ENCODE assay signal across 19 cellular contexts in genomic region chr10:108598831-108599230, GRCh38.
DNase-seq lines count a peak whose midpoint lies in the region; ATAC-seq and TF ChIP-seq lines count a peak whose summit lies in the region.
"Had no signal": no experiment of that assay in that cellular context is flagged by ENCODE, and none has a peak within 500 bp of the region (broad histone marks: within the 10 kb centered on the region; RNA-seq: fewer than 3 reads in every experiment).

No MANE protein-coding gene starts in this region.

- no peaks in the 10 kb centered on the region for H3K36me3 Mint-ChIP-seq in IgD-negative memory B cell
- H3K36me3 Mint-ChIP-seq in endodermal cell (ENCODE audit: low read depth), result no peaks in the 10 kb centered on the region
- H3K36me3 Mint-ChIP-seq: activated CD4-positive, alpha-beta memory T cell treated with anti-CD3 and anti-CD28 coated beads for 36 hours; activated naive CD4-positive, alpha-beta T cell treated with anti-CD3 and anti-CD28 coated beads, Interleukin-2, amount 50 U/mL, for 72 hours; brain had no signal

- H3K27ac Mint-ChIP-seq in IgD-negative memory B cell, result peak overlapping the region in 1 of 3 donors; percentile 93
- no peak overlapping the region for H3K27ac Mint-ChIP-seq in endodermal cell
- H3K27ac Mint-ChIP-seq: activated CD4-positive, alpha-beta memory T cell treated with anti-CD3 and anti-CD28 coated beads for 36 hours; activated naive CD4-positive, alpha-beta T cell treated with anti-CD3 and anti-CD28 coated beads, Interleukin-2, amount 50 U/mL, for 72 hours; activated T-cell treated with anti-CD3 and anti-CD28 coated beads, Interleukin-2, amount 50 U/mL, for 24 hours had no signal

- H3K4me3 Mint-ChIP-seq in IgD-negative memory B cell (peak overlapping the region in 3 of 4 donors; percentile 77 to 96 (median 85)), endodermal cell (peak overlapping the region; percentile 21)
- H3K4me3 Mint-ChIP-seq: activated CD4-positive, alpha-beta memory T cell treated with anti-CD3 and anti-CD28 coated beads for 36 hours; activated T-cell treated with anti-CD3 and anti-CD28 coated beads, Interleukin-2, amount 50 U/mL, for 24 hours; brain had no signal

- no peaks in the 10 kb centered on the region for H3K27me3 Mint-ChIP-seq in IgD-negative memory B cell
- H3K27me3 Mint-ChIP-seq in endodermal cell (ENCODE audit: insufficient read depth), result peaks cover 70% of the 10 kb centered on the region
- H3K27me3 Mint-ChIP-seq: activated CD4-positive, alpha-beta memory T cell treated with anti-CD3 and anti-CD28 coated beads for 36 hours; activated T-cell treated with anti-CD3 and anti-CD28 coated beads, Interleukin-2, amount 50 U/mL, for 24 hours had no signal

- H3K9ac ChIP-seq in endodermal cell (ENCODE audit: extremely low read depth, low read length, poor library complexity, severe bottlenecking), result no peak overlapping the region

- no peaks in the 10 kb centered on the region for H3K36me3 ChIP-seq in endodermal cell (ENCODE audit: control insufficient read depth, insufficient read depth, low read length)
- H3K36me3 ChIP-seq in mucosa of descending colon (ENCODE audit: low read depth), result no peaks in the 10 kb centered on the region
- H3K36me3 ChIP-seq: heart right ventricle, ovary had no signal

- no peak for ATAC-seq in HG03521 (IDR thresholded peaks at IDR 0.05; ENCODE audit: unreplicated experiment)
- ATAC-seq in mucosa of descending colon, result no peak
- no peak for ATAC-seq in HG02884 (IDR thresholded peaks at IDR 0.05; ENCODE audit: unreplicated experiment)
- ATAC-seq: activated naive CD4-positive, alpha-beta T cell treated with anti-CD3 and anti-CD28 coated beads, Interleukin-2, amount 50 U/mL, for 72 hours; heart right ventricle had no signal

- H3K9me3 Mint-ChIP-seq in IgD-negative memory B cell, result no peaks in the 10 kb centered on the region
- no peaks in the 10 kb centered on the region for H3K9me3 Mint-ChIP-seq in endodermal cell
- H3K9me3 Mint-ChIP-seq: activated T-cell treated with anti-CD3 and anti-CD28 coated beads, Interleukin-2, amount 50 U/mL, for 24 hours; brain had no signal

- H3K4me1 ChIP-seq in endodermal cell (ENCODE audit: control insufficient read depth, insufficient read depth, low read length) (no peaks in the 10 kb centered on the region), mucosa of descending colon (ENCODE audit: low read depth) (no peaks in the 10 kb centered on the region)
- H3K4me1 ChIP-seq: heart right ventricle, testis had no signal

- peak overlapping the region; percentile 73; the same call in 1 of the 2 replicates for H3K4me3 ChIP-seq in GM08714 (ENCODE audit: low read length)
- H3K4me3 ChIP-seq in endodermal cell (ENCODE audit: low read length), result no peak overlapping the region
- no peak overlapping the region for H3K4me3 ChIP-seq in mucosa of descending colon
- H3K4me3 ChIP-seq: heart right ventricle, ovary, testis had no signal

- TF ChIP-seq CTCF in endodermal cell (conservative IDR thresholded peaks at IDR 0.05) (no peak), mucosa of descending colon (IDR thresholded peaks at IDR 0.05) (no peak)

- no peaks in the 10 kb centered on the region for H3K27me3 ChIP-seq in endodermal cell (ENCODE audit: control insufficient read depth, insufficient read depth, low read length, poor library complexity, severe bottlenecking)
- H3K27me3 ChIP-seq: heart right ventricle, ovary, testis had no signal

- DNase-seq in endodermal cell (no peak), renal cortical epithelial cell (ENCODE audit: low read depth) (peak; percentile 41), mucosa of descending colon (no peak)
- DNase-seq: activated CD4-positive, alpha-beta memory T cell treated with anti-CD3 and anti-CD28 coated beads for 36 hours; activated T-cell treated with anti-CD3 and anti-CD28 coated beads, Interleukin-2, amount 50 U/mL, for 24 hours; DMS153; heart right ventricle; NCI-H1930; NCI-H510A; OCI-M1; ovary; stimulated activated CD4-positive, alpha-beta T cell treated with anti-CD3 and anti-CD28 coated beads, Interleukin-2, amount 100 ng/mL, for 48 hours; testis had no signal

- intact Hi-C loops in mucosa of descending colon (cut with DNase I, micrococcal nuclease), result no loop called here

- H3K27ac ChIP-seq in endodermal cell (ENCODE audit: low read depth, low read length), result no peak overlapping the region
- H3K27ac ChIP-seq: heart right ventricle, ovary, testis had no signal

- peaks cover 9 to 15% (median 14%) of the 10 kb centered on the region in 3 donors for H3K4me1 Mint-ChIP-seq in IgD-negative memory B cell
- H3K4me1 Mint-ChIP-seq in endodermal cell, result peaks cover 34% of the 10 kb centered on the region

- H3K9me3 ChIP-seq in endodermal cell (ENCODE audit: control insufficient read depth, low read length) (no peaks in the 10 kb centered on the region), mucosa of descending colon (no peaks in the 10 kb centered on the region)
- H3K9me3 ChIP-seq: heart right ventricle, ovary, testis had no signal
